ENCODE assay signal across 14 cellular contexts in genomic region chr15:70669006-70669602, GRCh38.
DNase-seq lines count a peak whose midpoint lies in the region; ATAC-seq and TF ChIP-seq lines count a peak whose summit lies in the region.
"Had no signal": no experiment of that assay in that cellular context is flagged by ENCODE, and none has a peak within 500 bp of the region (broad histone marks: within the 10 kb centered on the region; RNA-seq: fewer than 3 reads in every experiment).

No MANE protein-coding gene starts in this region.

- no peak overlapping the region for H3K4me3 Mint-ChIP-seq in WTC11
- H3K4me3 Mint-ChIP-seq: activated naive CD8-positive, alpha-beta T cell; natural killer cell treated with Interleukin-12 subunit alpha and Interleukin-12 subunit beta and Interleukin-15 and Interleukin-18, amount 100 ng/mL, for 72 hours; T-helper 17 cell had no signal

- no peak for TF ChIP-seq CTCF in SK-N-SH (IDR thresholded peaks at IDR 0.05)
- TF ChIP-seq CTCF in WTC11 (IDR thresholded peaks at IDR 0.05) = no peak
- no peak for TF ChIP-seq CTCF in body of pancreas (IDR thresholded peaks at IDR 0.05)

- H3K27ac ChIP-seq in SK-N-SH (ENCODE audit: low read depth in 2 of 2, low read length in 1 of 2) = peak overlapping the region; percentile 39 to 47; a peak in 3 of 4 replicates
- H3K27ac ChIP-seq in body of pancreas = no peak overlapping the region
- H3K27ac ChIP-seq: BLaER1, colonic mucosa, transverse colon had no signal

- H2AFZ ChIP-seq in SK-N-SH (ENCODE audit: low read depth) = no peak overlapping the region

- CTCF ChIA-PET in SK-N-SH (lab: Yijun Ruan, JAX) (interaction anchor here (0.6 to 1.5 kb wide), 6 partner anchors 11 to 1190 kb away, joined by 3 to 4 read pairs (median 4); no protein-coding TSS in a partner anchor), WTC11 (lab: Charles Lee) (interaction anchor here (1.0 to 1.6 kb wide), 3 partner anchors 11 to 143 kb away, joined by 3 to 5 read pairs (median 4); no protein-coding TSS in a partner anchor)

- no peaks in the 10 kb centered on the region for H3K27me3 Mint-ChIP-seq in WTC11 (ENCODE audit: low read depth)
- H3K27me3 Mint-ChIP-seq: natural killer cell treated with Interleukin-12 subunit alpha and Interleukin-12 subunit beta and Interleukin-15 and Interleukin-18, amount 100 ng/mL, for 72 hours had no signal

- intact Hi-C loops in body of pancreas (cut with DNase I) = no loop called here

- DNase-seq in SK-N-SH = no peak
- no peak for DNase-seq in WTC11 (ENCODE audit: low spot score)
- DNase-seq in body of pancreas = no peak
- no peak for DNase-seq in retina
- DNase-seq in NCI-H1436 (lab: John Stamatoyannopoulos, UW) = no peak
- DNase-seq: colonic mucosa, T-helper 17 cell, transverse colon had no signal

- H3K27ac Mint-ChIP-seq in WTC11 = no peak overlapping the region
- H3K27ac Mint-ChIP-seq: activated naive CD8-positive, alpha-beta T cell; natural killer cell treated with Interleukin-12 subunit alpha and Interleukin-12 subunit beta and Interleukin-15 and Interleukin-18, amount 100 ng/mL, for 72 hours; T-helper 17 cell had no signal

- POLR2A ChIA-PET in SK-N-SH (lab: Yijun Ruan, JAX) (no interaction called here), WTC11 (lab: Charles Lee) (interaction anchor here (0.5 kb wide), 1 partner anchor 1220 kb away, joined by 4 read pairs; no protein-coding TSS in a partner anchor)

- peaks cover 55% of the 10 kb centered on the region for H3F3A ChIP-seq in SK-N-SH (replicated peaks; ENCODE audit: insufficient read depth)

- no peak for TF ChIP-seq POLR2A in body of pancreas (IDR thresholded peaks at IDR 0.05)

- TF ChIP-seq RAD21 in SK-N-SH (IDR thresholded peaks at IDR 0.05; ENCODE audit: low read length) = no peak

- no peaks in the 10 kb centered on the region for H4K20me1 ChIP-seq in SK-N-SH (ENCODE audit: insufficient read depth)
- H4K20me1 ChIP-seq: BLaER1 had no signal

- peak in 1 of 2 experiments; percentile 17; a peak in 1 of 4 replicates for TF ChIP-seq EP300 in SK-N-SH (IDR thresholded peaks at IDR 0.05; ENCODE audit: borderline replicate concordance in 1 of 2, low read depth in 1 of 2, low read length in 1 of 2)

- H3K79me2 ChIP-seq in SK-N-SH (ENCODE audit: insufficient read depth) = peaks cover 44% of the 10 kb centered on the region

- no peaks in the 10 kb centered on the region; the same call in 1 of the 2 replicates for H3K36me3 Mint-ChIP-seq in WTC11
- H3K36me3 Mint-ChIP-seq: activated naive CD8-positive, alpha-beta T cell; natural killer cell treated with Interleukin-12 subunit alpha and Interleukin-12 subunit beta and Interleukin-15 and Interleukin-18, amount 100 ng/mL, for 72 hours had no signal

- no peak overlapping the region for H3K9ac ChIP-seq in SK-N-SH
- H3K9ac ChIP-seq: BLaER1 had no signal

- peaks cover 7% of the 10 kb centered on the region for H3K4me1 Mint-ChIP-seq in WTC11

- H3K9me3 ChIP-seq in SK-N-SH (no peaks in the 10 kb centered on the region), body of pancreas (no peaks in the 10 kb centered on the region)
- H3K9me3 ChIP-seq: BLaER1, colonic mucosa, transverse colon had no signal

- no peak overlapping the region for H3K4me2 ChIP-seq in SK-N-SH
- H3K4me2 ChIP-seq: BLaER1 had no signal

- 36% methylated on average over 4 of the region's 4 CpGs for WGBS in SK-N-SH (ENCODE audit: low lambda C conversion rate)
- WGBS in body of pancreas, 2 donors = 84 to 86% methylated on average over 4 of the region's 4 CpGs

- peak; percentile 84 for ATAC-seq in GM18498 (IDR thresholded peaks at IDR 0.05; ENCODE audit: unreplicated experiment)
- peak; percentile 71 for ATAC-seq in GM21447 (IDR thresholded peaks at IDR 0.05; ENCODE audit: unreplicated experiment)
- ATAC-seq in HG03039 (IDR thresholded peaks at IDR 0.05; ENCODE audit: unreplicated experiment) = peak; percentile 52
- ATAC-seq in WTC11 = no peak
- ATAC-seq in body of pancreas = no peak
- ATAC-seq: natural killer cell treated with Interleukin-12 subunit alpha and Interleukin-12 subunit beta and Interleukin-15 and Interleukin-18, amount 100 ng/mL, for 72 hours; T-helper 17 cell had no signal

- H3K4me3 ChIP-seq in SK-N-SH (ENCODE audit: low read depth in 2 of 2, low read length in 1 of 2) (no peak overlapping the region), body of pancreas (no peak overlapping the region)
- H3K4me3 ChIP-seq: BLaER1, colonic mucosa, transverse colon had no signal

- H3K9me2 ChIP-seq in SK-N-SH = no peaks in the 10 kb centered on the region

- H3K4me1 ChIP-seq in SK-N-SH (ENCODE audit: control insufficient read depth in 1 of 2, insufficient read depth in 2 of 2, low read depth in 1 of 2, low read length in 1 of 2) (peaks cover 6 to 30% of the 10 kb centered on the region in 2 experiments), body of pancreas (peaks cover 6% of the 10 kb centered on the region)
- H3K4me1 ChIP-seq: colonic mucosa had no signal

- H3K36me3 ChIP-seq in SK-N-SH (replicated peaks in 1 of 2; ENCODE audit: control insufficient read depth in 1 of 2, insufficient read depth in 2 of 2, low read length in 1 of 2) (peaks cover 45 to 99% of the 10 kb centered on the region in 2 experiments), body of pancreas (replicated peaks in 1 of 2; ENCODE audit: insufficient read depth in 1 of 2, low read depth in 2 of 2) (peaks cover 0 to 7% of the 10 kb centered on the region in 2 donors)
- H3K36me3 ChIP-seq: BLaER1, colonic mucosa had no signal

- no peaks in the 10 kb centered on the region for H3K9me3 Mint-ChIP-seq in WTC11
- H3K9me3 Mint-ChIP-seq: natural killer cell treated with Interleukin-12 subunit alpha and Interleukin-12 subunit beta and Interleukin-15 and Interleukin-18, amount 100 ng/mL, for 72 hours had no signal

- H3K27me3 ChIP-seq in SK-N-SH (ENCODE audit: insufficient read depth) = no peaks in the 10 kb centered on the region
- no peaks in the 10 kb centered on the region for H3K27me3 ChIP-seq in body of pancreas
- H3K27me3 ChIP-seq: BLaER1, colonic mucosa, transverse colon had no signal

TF ChIP-seq in SK-N-SH, 30 proteins besides CTCF, POLR2A, EP300 and RAD21:
- TF ChIP-seq, protein P1, sequence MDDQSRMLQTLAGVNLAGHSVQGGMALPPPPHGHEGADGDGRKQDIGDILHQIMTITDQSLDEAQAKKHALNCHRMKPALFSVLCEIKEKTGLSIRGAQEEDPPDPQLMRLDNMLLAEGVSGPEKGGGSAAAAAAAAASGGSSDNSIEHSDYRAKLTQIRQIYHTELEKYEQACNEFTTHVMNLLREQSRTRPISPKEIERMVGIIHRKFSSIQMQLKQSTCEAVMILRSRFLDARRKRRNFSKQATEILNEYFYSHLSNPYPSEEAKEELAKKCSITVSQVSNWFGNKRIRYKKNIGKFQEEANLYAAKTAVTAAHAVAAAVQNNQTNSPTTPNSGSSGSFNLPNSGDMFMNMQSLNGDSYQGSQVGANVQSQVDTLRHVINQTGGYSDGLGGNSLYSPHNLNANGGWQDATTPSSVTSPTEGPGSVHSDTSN (IDR thresholded peaks at IDR 0.05) = 0 out of 2 replicates have a peak, but pooled peaks have one; percentile 10
- no peak for TF ChIP-seq TAF1 (IDR thresholded peaks at IDR 0.05; ENCODE audit: borderline replicate concordance, low read depth, low read length)
- no peak for TF ChIP-seq MAX (IDR thresholded peaks at IDR 0.05; ENCODE audit: low read depth)
- TF ChIP-seq RFX5 (IDR thresholded peaks at IDR 0.05; ENCODE audit: low read length) = no peak
- peak; percentile 15; the same call in 1 of the 2 replicates for TF ChIP-seq NFIC (IDR thresholded peaks at IDR 0.05; ENCODE audit: borderline replicate concordance)
- TF ChIP-seq FOSL2 (IDR thresholded peaks at IDR 0.05; ENCODE audit: borderline replicate concordance, low read depth) = peak; percentile 44; the same call in 1 of the 2 replicates
- peak; percentile 44 for TF ChIP-seq JUND (IDR thresholded peaks at IDR 0.05)
- peak; percentile 50; the same call in 1 of the 2 replicates for TF ChIP-seq RXRA (IDR thresholded peaks at IDR 0.05; ENCODE audit: borderline replicate concordance, low read depth)
- peak; percentile 54; the same call in 1 of the 2 replicates for TF ChIP-seq TCF12 (IDR thresholded peaks at IDR 0.05)
- TF ChIP-seq SIN3A (IDR thresholded peaks at IDR 0.05; ENCODE audit: borderline replicate concordance, low read depth, low read length) = no peak

TF ChIP-seq in WTC11, 78 proteins besides CTCF, POLR2A, EP300 and RAD21:
- TF ChIP-seq ZBTB43 (CRISPR knock-in tag; IDR thresholded peaks at IDR 0.05) (no peak), E2F5 (CRISPR knock-in tag; IDR thresholded peaks at IDR 0.05) (no peak), GABPB1 (CRISPR knock-in tag; IDR thresholded peaks at IDR 0.05) (no peak), NFYB (CRISPR knock-in tag; conservative IDR thresholded peaks at IDR 0.05; ENCODE audit: low read depth) (no peak), RELA (CRISPR knock-in tag; IDR thresholded peaks at IDR 0.05; ENCODE audit: borderline replicate concordance) (no peak)

Comparison
In these comparisons a context has a peak if more than half of its experiments do, and no peak if none do; other contexts are left out.
1. ATAC-seq: peak in GM18498 (single experiment), GM21447 (single experiment) and HG03039 (single experiment); none in WTC11 (single experiment) and body of pancreas (single experiment).
2. H3K27ac ChIP-seq: peak in SK-N-SH (2 of 2); none in body of pancreas (0 of 4).